ENCODE assay signal across 12 cellular contexts in the genomic region with DNA sequence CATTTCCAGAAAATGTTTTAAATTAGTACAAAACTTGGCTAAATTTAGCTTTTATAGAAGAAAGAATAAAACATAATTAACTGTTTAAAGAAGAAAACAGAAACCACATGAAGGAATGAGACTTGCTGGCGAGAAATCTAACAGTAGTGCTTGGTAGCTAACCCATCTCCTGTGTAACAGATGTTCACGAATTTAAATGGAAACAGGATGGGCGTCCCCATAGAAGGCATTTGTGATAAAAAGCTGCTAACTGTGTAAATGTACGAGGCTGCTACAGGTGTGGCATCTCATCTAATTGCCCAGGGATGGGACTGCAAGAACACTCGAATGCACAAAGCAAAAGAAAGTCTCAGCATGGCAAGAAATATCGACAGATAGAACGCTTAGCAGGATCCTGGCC.
A peak's percentile ranks its signal among the peaks of the same experiment; 100 is the strongest.
DNase-seq lines count a peak whose midpoint lies in the region; ATAC-seq and TF ChIP-seq lines count a peak whose summit lies in the region.
"Had no signal": no experiment of that assay in that cellular context is flagged by ENCODE, and none has a peak within 500 bp of the region (broad histone marks: within the 10 kb centered on the region; RNA-seq: fewer than 3 reads in every experiment).

No MANE protein-coding gene starts in this region.

- peak overlapping the region; percentile 83 for H4K5ac ChIP-seq in IMR-90 (ENCODE audit: low read depth, low read length)

- H2AFZ ChIP-seq in IMR-90 (replicated peaks; ENCODE audit: low read length, poor library complexity), result peak overlapping the region; percentile 58

- H3K27ac Mint-ChIP-seq in CD4-positive, CD25-positive, alpha-beta regulatory T cell, result peak overlapping the region; percentile 45 to 97 (median 95)
- H3K27ac Mint-ChIP-seq in activated T-cell treated with anti-CD3 and anti-CD28 coated beads, Interleukin-2, amount 50 U/mL, for 72 hours, result peak overlapping the region; percentile 97

- peaks cover 0 to 2% (median 0%) of the 10 kb centered on the region in 7 donors for H3K9me3 Mint-ChIP-seq in CD4-positive, CD25-positive, alpha-beta regulatory T cell
- H3K9me3 Mint-ChIP-seq in activated T-cell treated with anti-CD3 and anti-CD28 coated beads, Interleukin-2, amount 50 U/mL, for 72 hours, result no peaks in the 10 kb centered on the region

- TF ChIP-seq RAD21 in IMR-90 (IDR thresholded peaks at IDR 0.05; ENCODE audit: low read length), result no peak

- H3K23ac ChIP-seq in IMR-90 (ENCODE audit: low read depth, low read length), result peak overlapping the region; percentile 84

- H3K27me3 Mint-ChIP-seq in CD4-positive, CD25-positive, alpha-beta regulatory T cell, result no peaks in the 10 kb centered on the region
- H3K27me3 Mint-ChIP-seq in activated T-cell treated with anti-CD3 and anti-CD28 coated beads, Interleukin-2, amount 50 U/mL, for 72 hours (ENCODE audit: low read depth), result no peaks in the 10 kb centered on the region

- H3K27ac ChIP-seq in CD4-positive, CD25-positive, alpha-beta regulatory T cell (ENCODE audit: insufficient read depth, low read length, poor library complexity, severe bottlenecking), result peak overlapping the region; percentile 89
- H3K27ac ChIP-seq in IMR-90 (ENCODE audit: insufficient read depth, low read length), result no peak overlapping the region
- H3K27ac ChIP-seq: sigmoid colon, SJCRH30 had no signal

- H3K36me3 Mint-ChIP-seq in CD4-positive, CD25-positive, alpha-beta regulatory T cell, result no peaks in the 10 kb centered on the region
- H3K36me3 Mint-ChIP-seq in activated T-cell treated with anti-CD3 and anti-CD28 coated beads, Interleukin-2, amount 50 U/mL, for 72 hours (ENCODE audit: insufficient read depth in 2 of 2), result no peaks in the 10 kb centered on the region

- peak in 2 of 3 donors; percentile 59 to 89 for DNase-seq in CD4-positive, CD25-positive, alpha-beta regulatory T cell
- DNase-seq in IMR-90, result no peak
- no peak for DNase-seq in activated T-cell treated with anti-CD3 and anti-CD28 coated beads, Interleukin-2, amount 50 U/mL, for 72 hours
- no peak for DNase-seq in left colon
- DNase-seq in COLO668 (lab: John Stamatoyannopoulos, UW; ENCODE audit: unreplicated experiment), result no peak
- no peak for DNase-seq in NCI-H2107 treated with DMSO at 0.1 percent for 48 hours (lab: John Stamatoyannopoulos, UW; ENCODE audit: unreplicated experiment)
- DNase-seq in H4 (ENCODE audit: low spot score), result no peak
- DNase-seq: activated CD4-positive, CD25-positive, alpha-beta regulatory T cell treated with anti-CD3 and anti-CD28 coated beads, Interleukin-2, amount 50 U/mL, for 72 hours; DMS153; sigmoid colon had no signal

- H3K9ac ChIP-seq in IMR-90 (ENCODE audit: low read depth, low read length), result peak overlapping the region; percentile 4; the same call in 1 of the 2 replicates

- H3K4me3 Mint-ChIP-seq in CD4-positive, CD25-positive, alpha-beta regulatory T cell, result peak overlapping the region; percentile 29 to 81 (median 74)
- H3K4me3 Mint-ChIP-seq in activated T-cell treated with anti-CD3 and anti-CD28 coated beads, Interleukin-2, amount 50 U/mL, for 72 hours, result peak overlapping the region; percentile 58 to 78

- peak overlapping the region; percentile 74; the same call in 1 of the 2 replicates for H2AK5ac ChIP-seq in IMR-90 (ENCODE audit: low read depth, low read length)

- POLR2A ChIA-PET in IMR-90 (lab: Charles Lee; ENCODE audit: unreplicated experiment), result no interaction called here

- peak overlapping the region; percentile 52 for H2BK20ac ChIP-seq in IMR-90 (ENCODE audit: low read depth, low read length)

- peak overlapping the region in 1 of 2 experiments; percentile 41; a peak in 3 of 4 replicates for H4K8ac ChIP-seq in IMR-90 (ENCODE audit: low read depth in 2 of 2, low read length in 2 of 2)

- no peaks in the 10 kb centered on the region for H3K27me3 ChIP-seq in CD4-positive, CD25-positive, alpha-beta regulatory T cell (ENCODE audit: control insufficient read depth, insufficient read depth, low read length)
- H3K27me3 ChIP-seq in IMR-90 (ENCODE audit: control insufficient read depth, insufficient read depth, low read length), result no peaks in the 10 kb centered on the region
- H3K27me3 ChIP-seq: sigmoid colon, SJCRH30 had no signal

- no peaks in the 10 kb centered on the region for H3K9me3 ChIP-seq in CD4-positive, CD25-positive, alpha-beta regulatory T cell (ENCODE audit: control insufficient read depth in 2 of 2, low read length in 2 of 2)
- no peaks in the 10 kb centered on the region for H3K9me3 ChIP-seq in IMR-90 (ENCODE audit: control insufficient read depth, insufficient read depth, low read length)
- H3K9me3 ChIP-seq: sigmoid colon, SJCRH30 had no signal

- peak overlapping the region; percentile 84 for H3K4me3 ChIP-seq in CD4-positive, CD25-positive, alpha-beta regulatory T cell (ENCODE audit: low read depth, low read length)
- H3K4me3 ChIP-seq in IMR-90 (ENCODE audit: insufficient read depth, low read depth, low read length), result peak overlapping the region; percentile 7; the same call in 1 of the 2 replicates
- H3K4me3 ChIP-seq: sigmoid colon, SJCRH30 had no signal

- intact Hi-C loops in IMR-90 (cut with micrococcal nuclease), result no loop called here
- intact Hi-C loops in left colon (cut with DNase I, micrococcal nuclease), result no loop called here

- H4K20me1 ChIP-seq in IMR-90 (ENCODE audit: insufficient read depth, low read length), result no peaks in the 10 kb centered on the region

- peak overlapping the region; percentile 94 for H3K4me2 ChIP-seq in IMR-90 (ENCODE audit: low read depth, low read length)

- H3K14ac ChIP-seq in IMR-90 (replicated peaks; ENCODE audit: low read depth, low read length), result peak overlapping the region; percentile 78

- H2BK5ac ChIP-seq in IMR-90 (ENCODE audit: low read depth, low read length, poor library complexity, severe bottlenecking), result no peak overlapping the region

- 22% methylated on average over 3 of the region's 7 CpGs; no CpG with 5 or more reads in 1 of the 2 experiments for WGBS in IMR-90 (ENCODE audit: extremely low coverage in 2 of 2, insufficient read length in 1 of 2), 2 experiments

- H3K79me1 ChIP-seq in IMR-90 (ENCODE audit: low read depth in 1 of 2, low read length in 2 of 2), result peaks cover 0 to 6% of the 10 kb centered on the region in 2 experiments; a peak in 1 of 4 replicates

- peak overlapping the region; percentile 35 for H4K91ac ChIP-seq in IMR-90 (ENCODE audit: insufficient read depth, low read depth, low read length)

- CTCF ChIA-PET in IMR-90 (lab: Yijun Ruan, JAX), result interaction anchor here (0.6 kb wide), 1 partner anchor 61 kb away, joined by 3 read pairs; no protein-coding TSS in a partner anchor

- dilution Hi-C loops in IMR-90 (cut with HindIII; ENCODE audit: low sequenced_read_pairs, unreplicated experiment), result no loop called here

- H3K18ac ChIP-seq in IMR-90 (ENCODE audit: low read depth, low read length), result peak overlapping the region; percentile 54; the same call in 1 of the 2 replicates

- ATAC-seq in CD4-positive, CD25-positive, alpha-beta regulatory T cell (ENCODE audit: low read depth in 2 of 2), result peak; percentile 64 to 73
- no peak for ATAC-seq in IMR-90 (ENCODE audit: low read depth)
- no peak for ATAC-seq in activated T-cell treated with anti-CD3 and anti-CD28 coated beads, Interleukin-2, amount 50 U/mL, for 72 hours (replicated peaks in 1 of 2)
- ATAC-seq in left colon, result peak; percentile 23
- ATAC-seq in HG02970 (IDR thresholded peaks at IDR 0.05; ENCODE audit: low FRiP score, unreplicated experiment), result no peak

- no peak for TF ChIP-seq CTCF in IMR-90 (conservative IDR thresholded peaks at IDR 0.05; ENCODE audit: low read depth, low read length)

- peaks cover 79 to 95% (median 82%) of the 10 kb centered on the region in 4 donors for H3K4me1 Mint-ChIP-seq in CD4-positive, CD25-positive, alpha-beta regulatory T cell
- peaks cover 97% of the 10 kb centered on the region for H3K4me1 Mint-ChIP-seq in activated T-cell treated with anti-CD3 and anti-CD28 coated beads, Interleukin-2, amount 50 U/mL, for 72 hours (ENCODE audit: low read depth)

- H3K4ac ChIP-seq in IMR-90 (ENCODE audit: low read depth, low read length), result peak overlapping the region; percentile 64

- H3K9me1 ChIP-seq in IMR-90 (ENCODE audit: insufficient read depth, low read length), result peaks cover 2% of the 10 kb centered on the region; the same call in 1 of the 2 replicates

- H2BK120ac ChIP-seq in IMR-90 (ENCODE audit: low read depth, low read length), result peak overlapping the region; percentile 75

- in situ Hi-C loops in IMR-90 (cut with MboI; ENCODE audit: low sequenced_read_pairs), result no loop called here

- H3K36me3 ChIP-seq in CD4-positive, CD25-positive, alpha-beta regulatory T cell (ENCODE audit: control insufficient read depth, insufficient read depth, low read length), result no peaks in the 10 kb centered on the region
- H3K36me3 ChIP-seq in IMR-90 (ENCODE audit: control insufficient read depth, insufficient read depth, low read length), result no peaks in the 10 kb centered on the region
- H3K36me3 ChIP-seq: sigmoid colon, SJCRH30 had no signal

- no peak overlapping the region for H2AK9ac ChIP-seq in IMR-90 (replicated peaks; ENCODE audit: low read depth, low read length, poor library complexity)

- peak overlapping the region; percentile 62; the same call in 2 of the 3 replicates for H2BK15ac ChIP-seq in IMR-90 (ENCODE audit: low read depth, low read length)

- peaks cover 71% of the 10 kb centered on the region for H3K4me1 ChIP-seq in CD4-positive, CD25-positive, alpha-beta regulatory T cell (ENCODE audit: control insufficient read depth, insufficient read depth, low read length, poor library complexity, severe bottlenecking)
- peaks cover 14% of the 10 kb centered on the region for H3K4me1 ChIP-seq in IMR-90 (ENCODE audit: control insufficient read depth, insufficient read depth, low read length)

- no peak for TF ChIP-seq POLR2A in IMR-90 (IDR thresholded peaks at IDR 0.05; ENCODE audit: low read depth, low read length)

- BruUV-seq in IMR-90 (replicated peaks; lab: Mats Ljungman, UMichigan), result no TSS peak

- H3K56ac ChIP-seq in IMR-90 (ENCODE audit: extremely low read depth, insufficient read depth, low read length), result no peak overlapping the region

TF ChIP-seq in IMR-90, 13 proteins besides CTCF, POLR2A, EP300 and RAD21:
- TF ChIP-seq RFX5 (IDR thresholded peaks at IDR 0.05; ENCODE audit: low read depth, low read length) (no peak), MXI1 (IDR thresholded peaks at IDR 0.05; ENCODE audit: borderline replicate concordance, low read depth, low read length) (no peak), CHD1 (IDR thresholded peaks at IDR 0.05; ENCODE audit: low read depth, low read length) (no peak)
- TF ChIP-seq, protein P1, sequence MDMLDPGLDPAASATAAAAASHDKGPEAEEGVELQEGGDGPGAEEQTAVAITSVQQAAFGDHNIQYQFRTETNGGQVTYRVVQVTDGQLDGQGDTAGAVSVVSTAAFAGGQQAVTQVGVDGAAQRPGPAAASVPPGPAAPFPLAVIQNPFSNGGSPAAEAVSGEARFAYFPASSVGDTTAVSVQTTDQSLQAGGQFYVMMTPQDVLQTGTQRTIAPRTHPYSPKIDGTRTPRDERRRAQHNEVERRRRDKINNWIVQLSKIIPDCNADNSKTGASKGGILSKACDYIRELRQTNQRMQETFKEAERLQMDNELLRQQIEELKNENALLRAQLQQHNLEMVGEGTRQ (IDR thresholded peaks at IDR 0.05; ENCODE audit: low read depth, low read length), result no peak

Comparison
In these comparisons a context has a peak if more than half of its experiments do, and no peak if none do; other contexts are left out.
1. ATAC-seq: peak in CD4-positive, CD25-positive, alpha-beta regulatory T cell (2 of 2) and left colon (single experiment); none in IMR-90 (single experiment), activated T-cell treated with anti-CD3 and anti-CD28 coated beads, Interleukin-2, amount 50 U/mL, for 72 hours (0 of 2) and HG02970 (single experiment).
2. DNase-seq: peak in CD4-positive, CD25-positive, alpha-beta regulatory T cell (2 of 3); none in IMR-90 (single experiment), activated T-cell treated with anti-CD3 and anti-CD28 coated beads, Interleukin-2, amount 50 U/mL, for 72 hours (0 of 2), left colon (0 of 2), COLO668 (single experiment), NCI-H2107 treated with DMSO at 0.1 percent for 48 hours (single experiment) and H4 (single experiment).